In genomic region chr5:58085800-58086199, GRCh38 we compare ENCODE assay signal across 20 cellular contexts.
DNase-seq lines count a peak whose midpoint lies in the region; ATAC-seq and TF ChIP-seq lines count a peak whose summit lies in the region.
"Had no signal": no experiment of that assay in that cellular context is flagged by ENCODE, and none has a peak within 500 bp of the region (broad histone marks: within the 10 kb centered on the region; RNA-seq: fewer than 3 reads in every experiment).

No MANE protein-coding gene starts in this region.

- in situ Hi-C loops in ACHN (cut with HindIII; ENCODE audit: low pct_ligation_motif_present, low pct_unique_long_range_greater_than_20kb, low sequenced_read_pairs) (no loop called here), astrocyte of the cerebellum (cut with HindIII; ENCODE audit: low sequenced_read_pairs) (no loop called here), G401 (cut with HindIII; ENCODE audit: low sequenced_read_pairs) (no loop called here)

- no peak overlapping the region for H3K4me3 ChIP-seq in astrocyte of the cerebellum (ENCODE audit: low read depth, low read length)
- H3K4me3 ChIP-seq: esophagus squamous epithelium, hepatocyte, Peyer's patch, uterus had no signal

- peak; percentile 28 for DNase-seq in ACHN
- peak; percentile 73 for DNase-seq in HT1080 (ENCODE audit: low read depth)
- peak; percentile 23 for DNase-seq in astrocyte of the cerebellum (ENCODE audit: low read depth)
- peak; percentile 49 for DNase-seq in iris pigment epithelial cell (ENCODE audit: low read depth)
- DNase-seq in mesenteric fat pad (ENCODE audit: low spot score), result no peak
- no peak for DNase-seq in G401 (ENCODE audit: low spot score)
- no peak for DNase-seq in C1 segment of cervical spinal cord (lab: John Stamatoyannopoulos, UW)
- DNase-seq: activated CD8-positive, alpha-beta memory T cell treated with anti-CD3 and anti-CD28 coated beads for 24 hours; activated effector memory CD4-positive, alpha-beta T cell treated with Interleukin-2 at 50 U/mL for 16 hours; esophagus squamous epithelium; GDM1; MV-4-11; NCI-H2081; NCI-H526 treated with DMSO at 0.1 percent for 48 hours; Peyer's patch; T-cell; uterus had no signal

- no peak for ATAC-seq in GM21737 (IDR thresholded peaks at IDR 0.05; ENCODE audit: unreplicated experiment)
- ATAC-seq: T-cell, WTC11 had no signal

- TF ChIP-seq CTCF in astrocyte of the cerebellum (IDR thresholded peaks at IDR 0.05; ENCODE audit: low read depth, low read length, missing control alignments), result no peak

Comparison
In these comparisons a context has a peak if more than half of its experiments do, and no peak if none do; other contexts are left out.
1. DNase-seq: peak in ACHN (single experiment), HT1080 (single experiment), astrocyte of the cerebellum (single experiment) and iris pigment epithelial cell (single experiment); none in mesenteric fat pad (single experiment), G401 (single experiment) and C1 segment of cervical spinal cord (0 of 14).